In the genomic region with DNA sequence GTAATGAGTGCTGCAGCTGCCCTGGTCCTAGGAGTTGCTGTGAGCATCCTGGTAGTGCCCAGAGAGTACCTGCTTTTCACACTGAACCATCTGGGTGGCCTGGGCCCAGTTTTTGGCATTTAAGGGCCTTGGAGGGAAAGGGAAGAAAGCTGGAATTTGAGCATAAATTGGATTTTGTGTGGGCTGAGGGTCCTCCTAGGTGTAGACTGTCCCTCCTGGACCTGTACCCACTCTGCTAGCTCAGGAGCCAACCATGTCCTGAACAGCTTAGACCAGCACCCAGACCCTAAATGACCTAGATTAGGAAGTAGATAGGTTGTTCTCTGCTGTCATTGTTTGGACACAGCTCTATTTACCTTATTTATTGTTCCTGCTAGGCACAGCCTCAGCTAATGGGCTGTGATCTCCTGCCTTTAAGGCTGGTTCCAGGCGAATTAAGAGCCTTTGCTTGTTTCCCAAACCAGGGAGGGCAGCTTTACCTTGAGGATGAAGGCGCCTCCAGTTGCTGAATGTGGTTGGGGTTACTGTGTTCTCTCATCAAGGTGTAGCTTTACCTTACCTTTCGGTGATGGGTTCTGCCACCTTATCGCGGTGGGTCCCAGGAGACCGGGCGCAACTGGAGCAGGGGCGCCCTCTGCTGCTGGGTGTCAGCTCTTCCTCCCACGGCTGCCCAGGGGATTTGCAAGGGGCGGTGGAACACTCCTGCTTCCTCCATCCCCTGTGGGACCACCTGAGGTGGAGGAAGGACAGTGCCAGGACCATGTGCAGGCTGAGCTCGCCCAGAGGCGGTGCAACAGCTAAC, we compare ENCODE assay signal across 8 cellular contexts. TPM values are rescaled to one million over a fixed set of nuclear protein-coding genes. Genes with fewer than 3 reads are reported as not detected.
A peak's percentile ranks its signal among the peaks of the same experiment; 100 is the strongest.
DNase-seq lines count a peak whose midpoint lies in the region; ATAC-seq and TF ChIP-seq lines count a peak whose summit lies in the region.

No MANE protein-coding gene starts in this region.

- H3K27me3 ChIP-seq in H7 (ENCODE audit: control insufficient read depth, insufficient read depth, low read length), result no peaks in the 10 kb centered on the region; the same call in 1 of the 2 replicates
- no peaks in the 10 kb centered on the region for H3K27me3 ChIP-seq in mononuclear cell (ENCODE audit: insufficient read depth, low read length)

- TF ChIP-seq CTCF in C4-2B (conservative IDR thresholded peaks at IDR 0.05), result peak; percentile 93

- ATAC-seq in GM21825 (IDR thresholded peaks at IDR 0.05; ENCODE audit: unreplicated experiment), result no peak

- peak overlapping the region; percentile 63 for H3K27ac ChIP-seq in C4-2B

- H3K36me3 ChIP-seq in H7 (replicated peaks; ENCODE audit: control insufficient read depth, insufficient read depth, low read length), result peaks cover 3% of the 10 kb centered on the region

- peaks cover 73% of the 10 kb centered on the region for H3K4me1 ChIP-seq in mononuclear cell (ENCODE audit: insufficient read depth, low read length)

- DNase-seq in H7, result peak; percentile 77
- DNase-seq in NCI-H460 (ENCODE audit: extremely low read depth, low read depth), result peak; percentile 57
- DNase-seq in activated CD4-positive, alpha-beta T cell treated with anti-CD3 and anti-CD28 coated beads, Interleukin-2, amount 50 U/mL, for 4 hours, result peak; percentile 76 to 78
- DNase-seq in ecto neural progenitor cell (ENCODE audit: low spot score), result peak; percentile 79
- peak; percentile 84 for DNase-seq in stimulated activated CD8-positive, alpha-beta memory T cell treated with anti-CD3 and anti-CD28 coated beads, Interleukin-4, amount 100 ng/mL, for 48 hours

- no peaks in the 10 kb centered on the region for H3K9me3 ChIP-seq in mononuclear cell (ENCODE audit: low read depth, low read length)

- no peak overlapping the region for H3K4me3 ChIP-seq in H7 (ENCODE audit: insufficient read depth, low read depth, low read length)
- H3K4me3 ChIP-seq in mononuclear cell (ENCODE audit: low read length), result peak overlapping the region; percentile 2

RNA-seq across cellular contexts. Expression of a gene that starts 34.4 kb away (rescaled TPM):
- total RNA-seq in H7 (2014; rRNA removed; shearing (Covaris generic)), result 57.3 and 90.7 TPM in 2 replicates
- 180 and 184 TPM in 2 replicates for total RNA-seq in NCI-H460 (2014; rRNA removed; shearing (Covaris generic))
- polyA plus RNA-seq in NCI-H460 (2014; cell fraction: nucleus; rRNA removed), result 61.4 and 113 TPM in 2 replicates
- 116 TPM for total RNA-seq in mononuclear cell
